ENCODE assay signal across 8 cellular contexts in the genomic region with DNA sequence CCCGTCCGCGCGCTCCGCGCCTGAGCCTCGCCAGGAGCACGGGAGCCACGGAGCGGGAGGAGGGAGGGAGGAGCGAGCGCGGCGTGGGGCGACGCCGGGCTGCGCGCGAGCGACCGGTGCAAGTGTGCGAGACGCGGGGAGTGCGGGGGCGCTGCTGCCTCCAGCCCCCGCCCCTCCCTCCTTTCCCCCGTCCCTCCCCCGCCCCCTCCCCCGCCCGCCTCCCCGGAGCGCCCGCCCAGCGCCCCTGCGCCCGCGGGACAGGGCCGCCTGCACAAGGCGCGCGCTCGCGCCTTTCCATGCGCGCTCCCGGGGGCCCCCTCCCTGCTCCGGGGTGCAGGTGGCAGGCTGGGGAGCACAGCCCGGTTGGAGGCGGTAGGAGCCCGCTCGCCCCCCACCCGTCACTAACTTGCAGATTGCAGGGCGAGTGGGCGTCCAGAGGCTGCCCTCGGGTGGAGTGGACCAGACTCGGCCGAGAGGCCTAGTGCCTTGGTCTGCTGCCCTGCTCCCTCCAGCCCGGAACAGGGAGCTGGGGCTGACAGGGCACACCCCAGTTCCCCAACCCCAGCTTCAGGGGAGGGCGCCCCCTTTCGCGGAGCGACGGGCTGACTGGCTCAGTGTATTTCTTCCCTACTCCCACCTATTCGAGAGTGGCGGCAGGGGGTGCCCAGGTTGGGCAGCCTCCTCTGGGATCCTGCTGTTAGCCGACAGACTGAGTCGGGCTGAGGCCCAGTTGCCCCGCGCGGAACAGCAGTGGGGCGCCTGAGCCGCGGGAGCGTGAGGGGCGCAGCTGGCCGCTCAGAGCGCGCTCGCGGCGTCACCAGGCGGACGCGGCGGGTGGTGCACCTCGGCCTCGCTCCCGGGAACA.
DNase-seq lines count a peak whose midpoint lies in the region; ATAC-seq lines count a peak whose summit lies in the region.

TSS of gene WNT7A (minus strand) at position 126 of the 865 bp plus-strand sequence. CDS start 255 bp downstream, outside the sequence.

- H3K27ac Mint-ChIP-seq in activated naive CD8-positive, alpha-beta T cell treated with anti-CD3 and anti-CD28 coated beads, Interleukin-2, amount 50 U/mL, for 24 hours = no peak within 1 kb of the TSS

- peak within 1 kb of the TSS; percentile 66 for H3K4me3 Mint-ChIP-seq in activated naive CD8-positive, alpha-beta T cell treated with anti-CD3 and anti-CD28 coated beads, Interleukin-2, amount 50 U/mL, for 24 hours

- peaks cover 3% of the 10 kb centered on the region for H3K4me1 Mint-ChIP-seq in activated naive CD8-positive, alpha-beta T cell treated with anti-CD3 and anti-CD28 coated beads, Interleukin-2, amount 50 U/mL, for 24 hours

- DNase-seq in ELR (ENCODE audit: low read depth) (peak; percentile 42), RPMI8226 (peak; percentile 63), iPS-NIHi11 (ENCODE audit: low spot score) (peak; percentile 81), MV-4-11 (lab: John Stamatoyannopoulos, UW) (no peak), pons (ENCODE audit: low spot score) (no peak), GOT3 (lab: John Stamatoyannopoulos, UW) (no peak)
- peak; percentile 65 for DNase-seq in activated naive CD8-positive, alpha-beta T cell treated with anti-CD3 and anti-CD28 coated beads, Interleukin-2, amount 50 U/mL, for 24 hours
- DNase-seq in stimulated activated CD4-positive, alpha-beta T cell treated with anti-CD3 and anti-CD28 coated beads, Interleukin-1b, Interleukin-23, amount 100 ng/mL, for 4 hours (ENCODE audit: low read depth in 2 of 2) = peak; percentile 43 to 56

- ATAC-seq in activated naive CD8-positive, alpha-beta T cell treated with anti-CD3 and anti-CD28 coated beads, Interleukin-2, amount 50 U/mL, for 24 hours = peak; percentile 67

- H3K36me3 Mint-ChIP-seq in activated naive CD8-positive, alpha-beta T cell treated with anti-CD3 and anti-CD28 coated beads, Interleukin-2, amount 50 U/mL, for 24 hours (ENCODE audit: low read depth) = no peaks in the 10 kb centered on the region

- H3K27me3 Mint-ChIP-seq in activated naive CD8-positive, alpha-beta T cell treated with anti-CD3 and anti-CD28 coated beads, Interleukin-2, amount 50 U/mL, for 24 hours = peaks cover 57% of the 10 kb centered on the region

- no peaks in the 10 kb centered on the region for H3K9me3 Mint-ChIP-seq in activated naive CD8-positive, alpha-beta T cell treated with anti-CD3 and anti-CD28 coated beads, Interleukin-2, amount 50 U/mL, for 24 hours

Comparison
In these comparisons a context has a peak if more than half of its experiments do, and no peak if none do; other contexts are left out.
1. DNase-seq: peak in ELR (single experiment), RPMI8226 (single experiment), activated naive CD8-positive, alpha-beta T cell treated with anti-CD3 and anti-CD28 coated beads, Interleukin-2, amount 50 U/mL, for 24 hours (single experiment), iPS-NIHi11 (single experiment) and stimulated activated CD4-positive, alpha-beta T cell treated with anti-CD3 and anti-CD28 coated beads, Interleukin-1b, Interleukin-23, amount 100 ng/mL, for 4 hours (2 of 2); none in MV-4-11 (single experiment), pons (single experiment) and GOT3 (single experiment).